Comparison of ENCODE assay signal across 27 cellular contexts in genomic region chr3:10988003-10988402, GRCh38. TPM values are rescaled to one million over a fixed set of nuclear protein-coding genes. Genes with fewer than 3 reads are reported as not detected.
"Had no signal": no experiment of that assay in that cellular context is flagged by ENCODE, and none has a peak within 500 bp of the region (broad histone marks: within the 10 kb centered on the region; RNA-seq: fewer than 3 reads in every experiment).

No MANE protein-coding gene starts in this region.

- H3K36me3 ChIP-seq: heart right ventricle, lower lobe of right lung, ovary, right atrium auricular region, suprapubic skin, thoracic aorta, tibial artery, upper lobe of right lung had no signal

- H3K9me3 ChIP-seq: heart right ventricle, lower lobe of right lung, ovary, right atrium auricular region, suprapubic skin, thoracic aorta, tibial artery, upper lobe of right lung had no signal

- ATAC-seq: heart right ventricle; left ventricle myocardium superior; lower lobe of right lung; natural killer cell; sciatic nerve; stimulated activated effector memory CD8-positive, alpha-beta T cell treated with anti-CD3 and anti-CD28 coated beads, Interleukin-12 subunit alpha, Interleukin-12 subunit beta, amount 100 ng/mL, for 72 hours; upper lobe of right lung had no signal

- DNase-seq: heart right ventricle; islet precursor cell; left ventricle myocardium superior; lower lobe of right lung; mammary epithelial cell; mesenchymal stem cell; naive B cell; natural killer cell; nephron progenitor cell; ovary; stimulated activated CD4-positive, alpha-beta T cell treated with anti-CD3 and anti-CD28 coated beads, Interleukin-4, amount 100 ng/mL, for 24 hours; stimulated activated naive CD4-positive, alpha-beta T cell; tibial artery; trophoblast cell; upper lobe of right lung had no signal

- H3K4me3 ChIP-seq: heart right ventricle, hepatocyte, lower lobe of right lung, ovary, right atrium auricular region, skin epidermis, suprapubic skin, thoracic aorta, tibial artery, upper lobe of right lung had no signal

- FAIRE-seq: urothelium cell line had no signal

- H3K27me3 ChIP-seq: ovary had no signal

- H3K27ac ChIP-seq: heart right ventricle, hepatocyte, lower lobe of right lung, ovary, right atrium auricular region, skin epidermis, suprapubic skin, thoracic aorta, tibial artery, upper lobe of right lung had no signal

RNA-seq across cellular contexts. Expression of gene SLC6A1, which starts 4.5 kb away (rescaled TPM):
- total RNA-seq: kidney epithelial cell, mesothelial cell of epicardium, natural killer cell, progenitor cell of endocrine pancreas, renal cortical epithelial cell had no signal
- polyA plus RNA-seq: mammary epithelial cell had no signal
